ENCODE assay signal across 1 cellular context in genomic region chr5:142769793-142770649, GRCh38.
TF ChIP-seq lines count a peak whose summit lies in the region.

A gene with protein sequence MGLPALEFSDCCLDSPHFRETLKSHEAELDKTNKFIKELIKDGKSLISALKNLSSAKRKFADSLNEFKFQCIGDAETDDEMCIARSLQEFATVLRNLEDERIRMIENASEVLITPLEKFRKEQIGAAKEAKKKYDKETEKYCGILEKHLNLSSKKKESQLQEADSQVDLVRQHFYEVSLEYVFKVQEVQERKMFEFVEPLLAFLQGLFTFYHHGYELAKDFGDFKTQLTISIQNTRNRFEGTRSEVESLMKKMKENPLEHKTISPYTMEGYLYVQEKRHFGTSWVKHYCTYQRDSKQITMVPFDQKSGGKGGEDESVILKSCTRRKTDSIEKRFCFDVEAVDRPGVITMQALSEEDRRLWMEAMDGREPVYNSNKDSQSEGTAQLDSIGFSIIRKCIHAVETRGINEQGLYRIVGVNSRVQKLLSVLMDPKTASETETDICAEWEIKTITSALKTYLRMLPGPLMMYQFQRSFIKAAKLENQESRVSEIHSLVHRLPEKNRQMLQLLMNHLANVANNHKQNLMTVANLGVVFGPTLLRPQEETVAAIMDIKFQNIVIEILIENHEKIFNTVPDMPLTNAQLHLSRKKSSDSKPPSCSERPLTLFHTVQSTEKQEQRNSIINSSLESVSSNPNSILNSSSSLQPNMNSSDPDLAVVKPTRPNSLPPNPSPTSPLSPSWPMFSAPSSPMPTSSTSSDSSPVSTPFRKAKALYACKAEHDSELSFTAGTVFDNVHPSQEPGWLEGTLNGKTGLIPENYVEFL (plus strand): TSS chr5:142770377. CDS start chr5:142770762, 385 bp downstream.

TF ChIP-seq in HepG2, 621 proteins besides CTCF, POLR2A, EP300 and RAD21 (continued from another document and continues in another):
- TF ChIP-seq HOMEZ (CRISPR knock-in tag; IDR thresholded peaks at IDR 0.05; ENCODE audit: low read depth) (peak; percentile 37; the same call in 1 of the 2 replicates), CBFB (CRISPR knock-in tag; IDR thresholded peaks at IDR 0.05) (no peak), RFXAP (CRISPR knock-in tag; IDR thresholded peaks at IDR 0.05; ENCODE audit: borderline replicate concordance) (peak; percentile 78; the same call in 1 of the 2 replicates), ZNF451 (CRISPR knock-in tag; IDR thresholded peaks at IDR 0.05) (peak; percentile 89), ZNF550 (CRISPR knock-in tag; IDR thresholded peaks at IDR 0.05; ENCODE audit: borderline replicate concordance) (no peak), HMG20A (CRISPR knock-in tag; IDR thresholded peaks at IDR 0.05; ENCODE audit: borderline replicate concordance) (no peak), HMGA1 (CRISPR knock-in tag; conservative IDR thresholded peaks at IDR 0.05) (no peak), HMGXB3 (CRISPR knock-in tag; IDR thresholded peaks at IDR 0.05; ENCODE audit: borderline replicate concordance) (no peak), ZNF572 (CRISPR knock-in tag; IDR thresholded peaks at IDR 0.05) (no peak), SUZ12 (IDR thresholded peaks at IDR 0.05; ENCODE audit: low read depth, low read length) (no peak), HOXA5 (CRISPR knock-in tag; IDR thresholded peaks at IDR 0.05) (peak; percentile 68), DZIP1 (CRISPR knock-in tag; IDR thresholded peaks at IDR 0.05) (no peak), FOSL2 (CRISPR knock-in tag; IDR thresholded peaks at IDR 0.05) (peak; percentile 41; the same call in 1 of the 2 replicates), HDAC6 (IDR thresholded peaks at IDR 0.05; ENCODE audit: low read depth, low read length) (no peak), FOXK2 (IDR thresholded peaks at IDR 0.05) (no peak), ZNF7 (CRISPR knock-in tag; IDR thresholded peaks at IDR 0.05) (no peak), FOXJ3 (CRISPR knock-in tag; IDR thresholded peaks at IDR 0.05; ENCODE audit: borderline replicate concordance) (no peak), ZFAT (CRISPR knock-in tag; conservative IDR thresholded peaks at IDR 0.05) (no peak), SKIL (CRISPR knock-in tag; IDR thresholded peaks at IDR 0.05; ENCODE audit: borderline replicate concordance) (peak; percentile 24; the same call in 1 of the 2 replicates), ZNF441 (CRISPR knock-in tag; IDR thresholded peaks at IDR 0.05; ENCODE audit: borderline replicate concordance) (peak; percentile 61; the same call in 1 of the 2 replicates), MBD4 (IDR thresholded peaks at IDR 0.05; ENCODE audit: borderline replicate concordance, low read length) (no peak), ADNP (CRISPR knock-in tag; IDR thresholded peaks at IDR 0.05) (no peak), NR0B2 (CRISPR knock-in tag; IDR thresholded peaks at IDR 0.05) (no peak; the same call in 1 of the 2 replicates)
- TF ChIP-seq, protein P1, sequence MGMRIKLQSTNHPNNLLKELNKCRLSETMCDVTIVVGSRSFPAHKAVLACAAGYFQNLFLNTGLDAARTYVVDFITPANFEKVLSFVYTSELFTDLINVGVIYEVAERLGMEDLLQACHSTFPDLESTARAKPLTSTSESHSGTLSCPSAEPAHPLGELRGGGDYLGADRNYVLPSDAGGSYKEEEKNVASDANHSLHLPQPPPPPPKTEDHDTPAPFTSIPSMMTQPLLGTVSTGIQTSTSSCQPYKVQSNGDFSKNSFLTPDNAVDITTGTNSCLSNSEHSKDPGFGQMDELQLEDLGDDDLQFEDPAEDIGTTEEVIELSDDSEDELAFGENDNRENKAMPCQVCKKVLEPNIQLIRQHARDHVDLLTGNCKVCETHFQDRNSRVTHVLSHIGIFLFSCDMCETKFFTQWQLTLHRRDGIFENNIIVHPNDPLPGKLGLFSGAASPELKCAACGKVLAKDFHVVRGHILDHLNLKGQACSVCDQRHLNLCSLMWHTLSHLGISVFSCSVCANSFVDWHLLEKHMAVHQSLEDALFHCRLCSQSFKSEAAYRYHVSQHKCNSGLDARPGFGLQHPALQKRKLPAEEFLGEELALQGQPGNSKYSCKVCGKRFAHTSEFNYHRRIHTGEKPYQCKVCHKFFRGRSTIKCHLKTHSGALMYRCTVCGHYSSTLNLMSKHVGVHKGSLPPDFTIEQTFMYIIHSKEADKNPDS (CRISPR knock-in tag; IDR thresholded peaks at IDR 0.05): no peak
- TF ChIP-seq, protein P2, sequence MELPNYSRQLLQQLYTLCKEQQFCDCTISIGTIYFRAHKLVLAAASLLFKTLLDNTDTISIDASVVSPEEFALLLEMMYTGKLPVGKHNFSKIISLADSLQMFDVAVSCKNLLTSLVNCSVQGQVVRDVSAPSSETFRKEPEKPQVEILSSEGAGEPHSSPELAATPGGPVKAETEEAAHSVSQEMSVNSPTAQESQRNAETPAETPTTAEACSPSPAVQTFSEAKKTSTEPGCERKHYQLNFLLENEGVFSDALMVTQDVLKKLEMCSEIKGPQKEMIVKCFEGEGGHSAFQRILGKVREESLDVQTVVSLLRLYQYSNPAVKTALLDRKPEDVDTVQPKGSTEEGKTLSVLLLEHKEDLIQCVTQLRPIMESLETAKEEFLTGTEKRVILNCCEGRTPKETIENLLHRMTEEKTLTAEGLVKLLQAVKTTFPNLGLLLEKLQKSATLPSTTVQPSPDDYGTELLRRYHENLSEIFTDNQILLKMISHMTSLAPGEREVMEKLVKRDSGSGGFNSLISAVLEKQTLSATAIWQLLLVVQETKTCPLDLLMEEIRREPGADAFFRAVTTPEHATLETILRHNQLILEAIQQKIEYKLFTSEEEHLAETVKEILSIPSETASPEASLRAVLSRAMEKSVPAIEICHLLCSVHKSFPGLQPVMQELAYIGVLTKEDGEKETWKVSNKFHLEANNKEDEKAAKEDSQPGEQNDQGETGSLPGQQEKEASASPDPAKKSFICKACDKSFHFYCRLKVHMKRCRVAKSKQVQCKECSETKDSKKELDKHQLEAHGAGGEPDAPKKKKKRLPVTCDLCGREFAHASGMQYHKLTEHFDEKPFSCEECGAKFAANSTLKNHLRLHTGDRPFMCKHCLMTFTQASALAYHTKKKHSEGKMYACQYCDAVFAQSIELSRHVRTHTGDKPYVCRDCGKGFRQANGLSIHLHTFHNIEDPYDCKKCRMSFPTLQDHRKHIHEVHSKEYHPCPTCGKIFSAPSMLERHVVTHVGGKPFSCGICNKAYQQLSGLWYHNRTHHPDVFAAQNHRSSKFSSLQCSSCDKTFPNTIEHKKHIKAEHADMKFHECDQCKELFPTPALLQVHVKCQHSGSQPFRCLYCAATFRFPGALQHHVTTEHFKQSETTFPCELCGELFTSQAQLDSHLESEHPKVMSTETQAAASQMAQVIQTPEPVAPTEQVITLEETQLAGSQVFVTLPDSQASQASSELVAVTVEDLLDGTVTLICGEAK (IDR thresholded peaks at IDR 0.05): no peak
- TF ChIP-seq, protein P2 (CRISPR knock-in tag; IDR thresholded peaks at IDR 0.05): no peak; the same call in 1 of the 2 replicates
